21 cellular contexts compared by ENCODE assay signal in genomic region chr11:61493832-61494231, GRCh38. TPM values are rescaled to one million over a fixed set of nuclear protein-coding genes. Genes with fewer than 3 reads are reported as not detected.
"Had no signal": no experiment of that assay in that cellular context is flagged by ENCODE, and none has a peak within 500 bp of the region (broad histone marks: within the 10 kb centered on the region; RNA-seq: fewer than 3 reads in every experiment).

No MANE protein-coding gene starts in this region.

- H3K4me1 ChIP-seq: upper lobe of right lung had no signal

- H3K4me3 ChIP-seq: dorsolateral prefrontal cortex, psoas muscle, testis, tibial nerve, upper lobe of right lung, vagina had no signal

- DNase-seq: cortex of kidney; dorsolateral prefrontal cortex; effector CD8-positive, alpha-beta T cell; foreskin melanocyte; islet precursor cell; mesendoderm; naive B cell; occipital lobe; psoas muscle; retina; stimulated activated CD4-positive, alpha-beta T cell treated with anti-CD3 and anti-CD28 coated beads, Interleukin-2, amount 100 ng/mL, for 24 hours; stimulated activated CD4-positive, alpha-beta T cell treated with anti-CD3 and anti-CD28 coated beads, Interleukin-4, amount 100 ng/mL, for 4 hours; stimulated activated naive B cell treated with anti-CD40 and anti-IgM and Interleukin-4, amounts not matched to agents 10 μg/mL and 1 μg/mL and 100 μg/mL, for 72 hours; stimulated activated naive CD8-positive, alpha-beta T cell treated with anti-CD3 and anti-CD28 coated beads, Interleukin-15, amount 100 ng/mL, for 72 hours; testis; upper lobe of right lung had no signal

- H3K27ac ChIP-seq: psoas muscle, testis, tibial nerve, upper lobe of right lung, vagina had no signal

- H3K36me3 ChIP-seq: tibial nerve, upper lobe of right lung, vagina had no signal

- H3K27me3 ChIP-seq: dorsolateral prefrontal cortex, testis, tibial nerve, upper lobe of right lung, vagina had no signal

- ATAC-seq: sciatic nerve; stimulated activated naive B cell treated with anti-CD40 and anti-IgM and Interleukin-4, amounts not matched to agents 10 μg/mL and 1 μg/mL and 100 μg/mL, for 72 hours; stimulated activated naive CD8-positive, alpha-beta T cell treated with anti-CD3 and anti-CD28 coated beads, Interleukin-15, amount 100 ng/mL, for 72 hours; upper lobe of right lung had no signal

- H3K9me3 ChIP-seq: psoas muscle, testis, tibial nerve, upper lobe of right lung, vagina had no signal

RNA-seq across cellular contexts. Expression of gene LRRC10B, which starts 14.7 kb away (rescaled TPM):
- total RNA-seq: lung microvascular endothelial cell, skeletal muscle tissue had no signal
